Comparison of ENCODE assay signal across 1 cellular context in genomic region chr19:9584073-9584833, GRCh38.
TF ChIP-seq lines count a peak whose summit lies in the region.

ZNF121 (minus strand) TSS chr19:9584504; CDS start chr19:9568097, 16,407 bp downstream.

TF ChIP-seq in K562, 482 proteins besides CTCF, POLR2A, EP300 and RAD21 (continued from another document and continues in another):
- TF ChIP-seq HSF4 (CRISPR knock-in tag; IDR thresholded peaks at IDR 0.05; ENCODE audit: borderline replicate concordance) (no peak), ZBTB12 (CRISPR knock-in tag; IDR thresholded peaks at IDR 0.05) (peak; percentile 86), CREM (IDR thresholded peaks at IDR 0.05; ENCODE audit: low read depth) (peak; percentile 98), DLX4 (CRISPR knock-in tag; IDR thresholded peaks at IDR 0.05) (no peak), NFE2L1 (tag; IDR thresholded peaks at IDR 0.05; ENCODE audit: borderline replicate concordance, low read depth) (no peak), PTTG1 (tag; IDR thresholded peaks at IDR 0.05; ENCODE audit: low read depth) (no peak), ZKSCAN1 (IDR thresholded peaks at IDR 0.05; ENCODE audit: low read depth, low read length) (peak; percentile 63; the same call in 1 of the 2 replicates), MAZ (CRISPR knock-in tag; conservative IDR thresholded peaks at IDR 0.05 in 1 of 2, IDR thresholded peaks at IDR 0.05 in 1 of 2) (peak; percentile 50 to 89), NR1H2 (CRISPR knock-in tag; IDR thresholded peaks at IDR 0.05) (0 out of 2 replicates have a peak, but pooled peaks have one; percentile 62), ZBTB49 (CRISPR knock-in tag; IDR thresholded peaks at IDR 0.05; ENCODE audit: borderline replicate concordance) (peak; percentile 74; the same call in 1 of the 2 replicates), NR0B1 (IDR thresholded peaks at IDR 0.05; ENCODE audit: partially characterized antibody) (no peak), SMC3 (conservative IDR thresholded peaks at IDR 0.05; ENCODE audit: insufficient read depth, low read depth, low read length) (no peak), HOMEZ (CRISPR knock-in tag; IDR thresholded peaks at IDR 0.05) (no peak), DMBX1 (CRISPR knock-in tag; IDR thresholded peaks at IDR 0.05; ENCODE audit: borderline replicate concordance) (no peak), ILF3 (IDR thresholded peaks at IDR 0.05; ENCODE audit: borderline replicate concordance) (no peak), PKNOX1 (IDR thresholded peaks at IDR 0.05) (no peak), RNF2 (IDR thresholded peaks at IDR 0.05) (no peak), ZNF232 (CRISPR knock-in tag; IDR thresholded peaks at IDR 0.05) (peak; percentile 76), ZNF174 (CRISPR knock-in tag; IDR thresholded peaks at IDR 0.05) (no peak), TEAD1 (CRISPR knock-in tag; IDR thresholded peaks at IDR 0.05) (peak in 1 of 2 experiments; percentile 68; a peak in 1 of 4 replicates), ZNF79 (CRISPR knock-in tag; IDR thresholded peaks at IDR 0.05; ENCODE audit: low read depth) (no peak), PHF8 (IDR thresholded peaks at IDR 0.05; ENCODE audit: borderline replicate concordance, low read length) (peak; percentile 97), NCOA2 (IDR thresholded peaks at IDR 0.05; ENCODE audit: partially characterized antibody in 2 of 2) (no peak), MYBL2 (IDR thresholded peaks at IDR 0.05; ENCODE audit: low read depth) (no peak), MYBL2 (CRISPR knock-in tag; IDR thresholded peaks at IDR 0.05; ENCODE audit: borderline replicate concordance) (no peak), ZNF124 (CRISPR knock-in tag; IDR thresholded peaks at IDR 0.05) (no peak), CXXC5 (CRISPR knock-in tag; IDR thresholded peaks at IDR 0.05) (peak; percentile 57), MCM2 (IDR thresholded peaks at IDR 0.05; ENCODE audit: low read depth) (no peak), SIX5 (IDR thresholded peaks at IDR 0.05; ENCODE audit: borderline replicate concordance in 1 of 2, insufficient read depth in 1 of 2, low read depth in 1 of 2, low read length in 2 of 2) (no peak), E2F3 (CRISPR knock-in tag; IDR thresholded peaks at IDR 0.05) (no peak; the same call in 1 of the 2 replicates), CLOCK (CRISPR knock-in tag; IDR thresholded peaks at IDR 0.05; ENCODE audit: borderline replicate concordance) (no peak), MYC (IDR thresholded peaks at IDR 0.05; ENCODE audit: low read depth, low read length) (peak; percentile 99), MYC (CRISPR knock-in tag; IDR thresholded peaks at IDR 0.05; ENCODE audit: borderline replicate concordance, low read depth) (peak; percentile 97), BCL6 (CRISPR knock-in tag; IDR thresholded peaks at IDR 0.05) (no peak), NFIC (IDR thresholded peaks at IDR 0.05) (peak; percentile 14; the same call in 1 of the 2 replicates), EP400 (IDR thresholded peaks at IDR 0.05) (peak; percentile 99), CHD4 (IDR thresholded peaks at IDR 0.05; ENCODE audit: insufficient read depth, insufficient replicate concordance, low read depth, low read length, poor library complexity, severe bottlenecking) (no peak), E2F5 (CRISPR knock-in tag; IDR thresholded peaks at IDR 0.05) (no peak), ZNF146 (CRISPR knock-in tag; IDR thresholded peaks at IDR 0.05; ENCODE audit: unreplicated experiment) (no peak), HDAC2 (IDR thresholded peaks at IDR 0.05) (peak; percentile 88), USF1 (CRISPR knock-in tag; IDR thresholded peaks at IDR 0.05) (no peak), ZBTB5 (IDR thresholded peaks at IDR 0.05) (no peak), TAF1 (IDR thresholded peaks at IDR 0.05; ENCODE audit: control insufficient read depth, extremely low read depth, insufficient read depth, low read length, severe bottlenecking) (peak; percentile 93), BHLHE40 (IDR thresholded peaks at IDR 0.05; ENCODE audit: low read length) (no peak)
